Comparison of ENCODE assay signal across 8 cellular contexts in the genomic region with DNA sequence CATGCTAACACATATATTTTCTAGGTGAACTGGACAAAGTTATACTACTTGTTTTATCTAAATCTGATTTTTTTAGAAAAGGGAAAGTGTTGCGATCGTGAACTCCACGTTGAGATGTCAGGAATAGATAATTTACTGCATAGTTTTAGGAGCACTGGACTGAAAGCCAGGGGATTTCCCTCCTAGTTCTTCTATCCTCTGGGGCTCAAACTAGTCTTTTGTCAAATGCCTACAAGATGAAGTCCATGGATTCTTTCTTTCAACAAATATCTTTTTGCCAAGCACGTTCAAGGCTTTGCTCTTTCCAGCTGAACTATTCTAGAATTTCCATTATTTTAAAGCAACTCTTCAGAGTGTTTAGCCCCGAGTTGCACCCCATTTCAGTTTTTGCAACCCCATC. TPM values are rescaled to one million over a fixed set of nuclear protein-coding genes. Genes with fewer than 3 reads are reported as not detected.
DNase-seq lines count a peak whose midpoint lies in the region; TF ChIP-seq lines count a peak whose summit lies in the region.

No MANE protein-coding gene starts in this region.

- H3K4me1 ChIP-seq in SJSA1 (replicated peaks) (peaks cover 24% of the 10 kb centered on the region), skeletal muscle satellite cell (ENCODE audit: control insufficient read depth, insufficient read depth, low read length) (peaks cover 24% of the 10 kb centered on the region)

- H3K9me3 ChIP-seq in SJSA1 (replicated peaks) (no peaks in the 10 kb centered on the region; the same call in 1 of the 2 replicates), skeletal muscle satellite cell (replicated peaks; ENCODE audit: low read length) (no peaks in the 10 kb centered on the region)

- H3K4me2 ChIP-seq in skeletal muscle satellite cell (ENCODE audit: low read length), result peak overlapping the region; percentile 82

- H3K27ac ChIP-seq in SJSA1, result peak overlapping the region; percentile 73; the same call in 1 of the 2 replicates

- H3K4me3 ChIP-seq in SJSA1 (peak overlapping the region; percentile 90), foreskin fibroblast (ENCODE audit: low read depth in 1 of 2, low read length in 2 of 2) (peak overlapping the region; percentile 70 to 97), skeletal muscle satellite cell (ENCODE audit: low read length) (peak overlapping the region; percentile 96)

- DNase-seq in DMS153 treated with DMSO at 0.1 percent for 48 hours (lab: John Stamatoyannopoulos, UW; ENCODE audit: unreplicated experiment) (peak; percentile 61), DMS153 (lab: John Stamatoyannopoulos, UW) (no peak), SJSA1 (ENCODE audit: low read depth in 1 of 2, low spot score in 2 of 2) (no peak), foreskin fibroblast (peak; percentile 2 to 26), cortex of kidney (lab: John Stamatoyannopoulos, UW) (no peak), NCI-H526 treated with DMSO at 0.1 percent for 48 hours (lab: John Stamatoyannopoulos, UW) (no peak), NCI-H82 (lab: John Stamatoyannopoulos, UW) (no peak)

- H3K36me3 ChIP-seq in SJSA1, result peaks cover 17% of the 10 kb centered on the region
- no peaks in the 10 kb centered on the region for H3K36me3 ChIP-seq in skeletal muscle satellite cell (ENCODE audit: insufficient read depth, low read length)

- no peaks in the 10 kb centered on the region for H3K27me3 ChIP-seq in SJSA1 (replicated peaks)
- no peaks in the 10 kb centered on the region for H3K27me3 ChIP-seq in skeletal muscle satellite cell (ENCODE audit: control insufficient read depth, insufficient read depth, low read length)

- no peak for TF ChIP-seq CTCF in foreskin fibroblast (IDR thresholded peaks at IDR 0.05; ENCODE audit: low read depth, low read length)

- H3K9ac ChIP-seq in skeletal muscle satellite cell (ENCODE audit: low read depth, low read length), result peak overlapping the region; percentile 88

RNA-seq across cellular contexts. Expression of a gene that starts 0.6 kb away (rescaled TPM):
- total RNA-seq in SJSA1 (2014; rRNA removed; shearing (Covaris generic)), result 27.9 and 34.2 TPM in 2 replicates
- total RNA-seq in skeletal muscle satellite cell (2012; rRNA removed), result 22.5 and 30.4 TPM in 2 replicates

RNA-seq across cellular contexts. Expression of a gene that starts 42.5 kb away (rescaled TPM):
- total RNA-seq in SJSA1 (2014; rRNA removed; shearing (Covaris generic)), result 68.2 and 70.5 TPM in 2 replicates
- total RNA-seq in skeletal muscle satellite cell (2012; rRNA removed), result 30.7 and 31.7 TPM in 2 replicates

Comparison
In these comparisons a context has a peak if more than half of its experiments do, and no peak if none do; other contexts are left out.
1. DNase-seq: peak in DMS153 treated with DMSO at 0.1 percent for 48 hours (single experiment) and foreskin fibroblast (2 of 2); none in DMS153 (single experiment), SJSA1 (0 of 2), cortex of kidney (single experiment), NCI-H526 treated with DMSO at 0.1 percent for 48 hours (single experiment) and NCI-H82 (single experiment).
2. Peak in every context shown above with its lines, with median percentiles within 50 percentile points of each other: H3K4me3 ChIP-seq.